In the genomic region with DNA sequence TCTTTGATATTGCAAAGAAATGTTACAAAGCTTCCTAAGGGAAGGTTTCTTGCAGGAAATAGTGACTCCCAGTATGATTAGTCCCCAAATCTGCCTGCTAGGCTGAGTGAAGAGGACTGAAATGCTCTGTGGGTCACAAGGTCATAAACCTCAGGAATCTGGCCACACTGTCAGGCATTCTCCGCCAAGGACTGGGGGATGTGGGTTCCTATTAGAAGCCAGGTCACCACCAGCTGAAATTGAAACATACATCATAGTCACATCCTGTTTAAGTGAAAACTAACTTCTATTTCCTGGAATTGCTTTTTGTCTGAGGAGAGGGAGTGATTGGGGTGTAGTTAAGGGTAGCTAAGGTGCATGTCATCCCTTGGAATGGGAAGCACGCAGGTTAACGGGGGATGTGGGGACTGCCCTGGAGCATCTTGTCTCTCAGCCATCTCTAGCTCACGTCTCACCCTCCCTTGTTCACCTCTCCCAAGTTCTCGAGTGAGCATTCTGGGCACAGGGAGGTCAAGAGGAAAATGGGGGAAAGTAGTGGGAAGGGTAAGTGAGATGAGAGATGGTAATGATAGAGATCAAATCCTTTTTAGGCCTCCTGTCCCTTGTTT, we compare ENCODE assay signal across 8 cellular contexts. TPM values are rescaled to one million over a fixed set of nuclear protein-coding genes. Genes with fewer than 3 reads are reported as not detected.
DNase-seq lines count a peak whose midpoint lies in the region; ATAC-seq and TF ChIP-seq lines count a peak whose summit lies in the region.

No MANE protein-coding gene starts in this region.

- peak overlapping the region; percentile 34 for H3K4me3 Mint-ChIP-seq in activated T-cell treated with anti-CD3 and anti-CD28 coated beads, Interleukin-2, amount 50 U/mL, for 4 hours
- peak overlapping the region; percentile 45 for H3K4me3 Mint-ChIP-seq in T-helper 17 cell
- no peak overlapping the region for H3K4me3 Mint-ChIP-seq in stimulated activated naive B cell treated with anti-CD40 and anti-IgM and Interleukin-4, amounts not matched to agents 10 μg/mL and 1 μg/mL and 100 μg/mL, for 72 hours

- H3K27ac Mint-ChIP-seq in T-helper 17 cell = peak overlapping the region; percentile 56
- H3K27ac Mint-ChIP-seq in stimulated activated naive B cell treated with anti-CD40 and anti-IgM and Interleukin-4, amounts not matched to agents 10 μg/mL and 1 μg/mL and 100 μg/mL, for 72 hours = peak overlapping the region; percentile 51

- H3K9me3 ChIP-seq in T-helper 17 cell (ENCODE audit: control insufficient read depth, low read length, poor library complexity, severe bottlenecking) = no peaks in the 10 kb centered on the region

- no peak overlapping the region for H3K4me3 ChIP-seq in fibroblast of villous mesenchyme (ENCODE audit: low read depth, low read length)

- H3K4me1 Mint-ChIP-seq in activated T-cell treated with anti-CD3 and anti-CD28 coated beads, Interleukin-2, amount 50 U/mL, for 4 hours (ENCODE audit: low read depth) = peaks cover 22% of the 10 kb centered on the region
- H3K4me1 Mint-ChIP-seq in T-helper 17 cell = peaks cover 21% of the 10 kb centered on the region
- H3K4me1 Mint-ChIP-seq in stimulated activated naive B cell treated with anti-CD40 and anti-IgM and Interleukin-4, amounts not matched to agents 10 μg/mL and 1 μg/mL and 100 μg/mL, for 72 hours = peaks cover 9 to 27% of the 10 kb centered on the region in 2 donors

- H3K36me3 Mint-ChIP-seq in activated T-cell treated with anti-CD3 and anti-CD28 coated beads, Interleukin-2, amount 50 U/mL, for 4 hours (ENCODE audit: insufficient read depth) = no peaks in the 10 kb centered on the region
- H3K36me3 Mint-ChIP-seq in T-helper 17 cell (ENCODE audit: low read depth) = no peaks in the 10 kb centered on the region
- H3K36me3 Mint-ChIP-seq in stimulated activated naive B cell treated with anti-CD40 and anti-IgM and Interleukin-4, amounts not matched to agents 10 μg/mL and 1 μg/mL and 100 μg/mL, for 72 hours = no peaks in the 10 kb centered on the region

- peak; percentile 53 to 54 for ATAC-seq in activated T-cell treated with anti-CD3 and anti-CD28 coated beads, Interleukin-2, amount 50 U/mL, for 4 hours
- ATAC-seq in T-helper 17 cell (peak; percentile 33), HG03159 (IDR thresholded peaks at IDR 0.05; ENCODE audit: unreplicated experiment) (no peak)
- no peak for ATAC-seq in stimulated activated naive B cell treated with anti-CD40 and anti-IgM and Interleukin-4, amounts not matched to agents 10 μg/mL and 1 μg/mL and 100 μg/mL, for 72 hours (replicated peaks)

- TF ChIP-seq CTCF in fibroblast of villous mesenchyme (IDR thresholded peaks at IDR 0.05; ENCODE audit: insufficient read depth, low read depth, low read length) = no peak

- H3K9me3 Mint-ChIP-seq in activated T-cell treated with anti-CD3 and anti-CD28 coated beads, Interleukin-2, amount 50 U/mL, for 4 hours = no peaks in the 10 kb centered on the region
- no peaks in the 10 kb centered on the region for H3K9me3 Mint-ChIP-seq in stimulated activated naive B cell treated with anti-CD40 and anti-IgM and Interleukin-4, amounts not matched to agents 10 μg/mL and 1 μg/mL and 100 μg/mL, for 72 hours

- DNase-seq in activated T-cell treated with anti-CD3 and anti-CD28 coated beads, Interleukin-2, amount 50 U/mL, for 4 hours = no peak
- DNase-seq in activated T-cell treated with anti-CD3 and anti-CD28 coated beads for 4 hours (no peak), T-helper 17 cell (no peak), fibroblast of villous mesenchyme (ENCODE audit: low read depth) (peak; percentile 30), DMS 273 treated with DMSO at 0.1 percent for 48 hours (lab: John Stamatoyannopoulos, UW) (no peak), SHP77 (lab: John Stamatoyannopoulos, UW) (no peak)
- no peak for DNase-seq in stimulated activated naive B cell treated with anti-CD40 and anti-IgM and Interleukin-4, amounts not matched to agents 10 μg/mL and 1 μg/mL and 100 μg/mL, for 72 hours

- peaks cover 2% of the 10 kb centered on the region for H3K27me3 Mint-ChIP-seq in activated T-cell treated with anti-CD3 and anti-CD28 coated beads, Interleukin-2, amount 50 U/mL, for 4 hours (ENCODE audit: low read depth)
- no peaks in the 10 kb centered on the region for H3K27me3 Mint-ChIP-seq in T-helper 17 cell
- H3K27me3 Mint-ChIP-seq in stimulated activated naive B cell treated with anti-CD40 and anti-IgM and Interleukin-4, amounts not matched to agents 10 μg/mL and 1 μg/mL and 100 μg/mL, for 72 hours = no peaks in the 10 kb centered on the region

RNA-seq across cellular contexts. Expression of gene GSAP, which starts 12.0 kb away (rescaled TPM):
- 1 to 10 TPM; 1.6 to 2.6 (median 1.8) TPM for total RNA-seq in activated T-cell treated with anti-CD3 and anti-CD28 coated beads, Interleukin-2, amount 50 U/mL, for 4 hours
- 10 to 100 TPM; 22.0 to 28.9 TPM for total RNA-seq in T-helper 17 cell
- 8.7 and 13.8 TPM in 2 replicates for total RNA-seq in fibroblast of villous mesenchyme

Comparison
In these comparisons a context has a peak if more than half of its experiments do, and no peak if none do; other contexts are left out.
1. ATAC-seq: peak in activated T-cell treated with anti-CD3 and anti-CD28 coated beads, Interleukin-2, amount 50 U/mL, for 4 hours (2 of 2) and T-helper 17 cell (single experiment); none in stimulated activated naive B cell treated with anti-CD40 and anti-IgM and Interleukin-4, amounts not matched to agents 10 μg/mL and 1 μg/mL and 100 μg/mL, for 72 hours (0 of 2) and HG03159 (single experiment).
2. H3K4me3 Mint-ChIP-seq: peak in activated T-cell treated with anti-CD3 and anti-CD28 coated beads, Interleukin-2, amount 50 U/mL, for 4 hours (single experiment) and T-helper 17 cell (single experiment); none in stimulated activated naive B cell treated with anti-CD40 and anti-IgM and Interleukin-4, amounts not matched to agents 10 μg/mL and 1 μg/mL and 100 μg/mL, for 72 hours (0 of 2).